In the genomic region with DNA sequence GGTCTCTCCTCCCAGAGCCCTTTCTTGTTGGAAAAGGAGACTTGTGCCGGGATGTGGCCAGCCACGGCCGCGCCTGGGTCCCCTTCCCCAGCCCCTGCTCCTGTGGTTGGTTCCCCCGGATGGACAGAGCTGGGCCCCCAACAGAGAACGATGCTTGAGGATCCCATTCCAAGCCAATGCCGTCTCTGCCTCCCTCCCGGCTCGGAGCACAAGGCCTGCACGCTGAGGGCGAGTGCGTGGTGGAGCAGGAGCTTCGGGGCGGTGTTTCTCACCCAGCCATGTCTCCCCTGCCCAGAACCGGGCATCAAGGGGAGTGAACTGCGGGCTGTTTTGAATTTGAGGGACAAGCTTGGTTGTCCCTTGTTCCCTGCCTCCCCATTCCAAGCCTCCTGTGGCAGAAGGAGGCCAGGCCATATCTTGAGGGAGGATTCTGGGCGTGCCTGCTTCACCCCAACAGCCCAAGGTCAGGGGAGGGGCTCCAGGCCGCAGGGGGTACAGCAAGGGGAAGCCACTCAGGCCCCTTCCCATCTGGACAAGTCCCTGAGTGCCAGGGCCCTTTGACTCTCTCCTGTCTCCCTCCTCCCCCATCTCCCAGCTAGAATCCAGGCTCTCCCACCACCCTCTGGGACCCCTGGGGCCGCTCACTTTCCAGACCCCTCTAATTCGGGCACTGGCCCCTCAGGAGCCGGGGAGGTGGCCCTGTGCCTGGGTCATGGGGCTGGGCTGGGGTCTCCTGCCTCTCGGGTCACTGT, we compare ENCODE assay signal across 8 cellular contexts. TPM values are rescaled to one million over a fixed set of nuclear protein-coding genes. Genes with fewer than 3 reads are reported as not detected.
A peak's percentile ranks its signal among the peaks of the same experiment; 100 is the strongest.
DNase-seq lines count a peak whose midpoint lies in the region; ATAC-seq and TF ChIP-seq lines count a peak whose summit lies in the region.

No MANE protein-coding gene starts in this region.

- no peaks in the 10 kb centered on the region for H3K9me3 Mint-ChIP-seq in endodermal cell

- no peak for TF ChIP-seq CTCF in AG10803 (conservative IDR thresholded peaks at IDR 0.05; ENCODE audit: low read length)
- no peak for TF ChIP-seq CTCF in endodermal cell (conservative IDR thresholded peaks at IDR 0.05)

- H3K9ac ChIP-seq in HUES64 (ENCODE audit: low read depth, low read length) (peak overlapping the region; percentile 64), endodermal cell (ENCODE audit: extremely low read depth, low read length, poor library complexity, severe bottlenecking) (no peak overlapping the region)

- H3K27me3 Mint-ChIP-seq in endodermal cell (ENCODE audit: insufficient read depth): peaks cover 1% of the 10 kb centered on the region

- H3K4me3 Mint-ChIP-seq in endodermal cell: peak overlapping the region; percentile 57

- H2AFZ ChIP-seq in neuron (ENCODE audit: low read depth, low read length): peak overlapping the region; percentile 21

- peak overlapping the region; percentile 98 for H3K27ac Mint-ChIP-seq in endodermal cell

- no peaks in the 10 kb centered on the region for H3K36me3 ChIP-seq in HUES64 (ENCODE audit: insufficient read depth, low read length)
- H3K36me3 ChIP-seq in endodermal cell (ENCODE audit: control insufficient read depth, insufficient read depth, low read length): no peaks in the 10 kb centered on the region
- H3K36me3 ChIP-seq in neuron (ENCODE audit: insufficient read depth, low read length): no peaks in the 10 kb centered on the region

- H3K27ac ChIP-seq in HUES64 (ENCODE audit: low read depth, low read length): peak overlapping the region; percentile 77
- H3K27ac ChIP-seq in endodermal cell (ENCODE audit: low read depth, low read length): no peak overlapping the region

- H3K9me3 ChIP-seq in HUES64 (ENCODE audit: insufficient read depth, low read depth, low read length) (no peaks in the 10 kb centered on the region), endodermal cell (ENCODE audit: control insufficient read depth, low read length) (no peaks in the 10 kb centered on the region), neuron (ENCODE audit: low read length) (no peaks in the 10 kb centered on the region)

- ATAC-seq in GM21529 (IDR thresholded peaks at IDR 0.05; ENCODE audit: unreplicated experiment): no peak

- peaks cover 34% of the 10 kb centered on the region for H3K4me1 ChIP-seq in HUES64 (ENCODE audit: insufficient read depth, low read length)
- H3K4me1 ChIP-seq in endodermal cell (ENCODE audit: control insufficient read depth, insufficient read depth, low read length): peaks cover 12% of the 10 kb centered on the region
- H3K4me1 ChIP-seq in neuron (ENCODE audit: insufficient read depth, low read length): peaks cover 26% of the 10 kb centered on the region

- H3K27me3 ChIP-seq in HUES64 (ENCODE audit: insufficient read depth, low read length) (peaks cover 4% of the 10 kb centered on the region; the same call in 1 of the 2 replicates), endodermal cell (ENCODE audit: control insufficient read depth, insufficient read depth, low read length, poor library complexity, severe bottlenecking) (peaks cover 3% of the 10 kb centered on the region), neuron (ENCODE audit: insufficient read depth, low read length) (peaks cover 3% of the 10 kb centered on the region)

- peaks cover 32% of the 10 kb centered on the region for H3K4me1 Mint-ChIP-seq in endodermal cell

- H3K36me3 Mint-ChIP-seq in endodermal cell (ENCODE audit: low read depth): no peaks in the 10 kb centered on the region

- H3K4me3 ChIP-seq in AG10803 (ENCODE audit: low read length) (peak overlapping the region; percentile 47), HUES64 (ENCODE audit: low read length) (peak overlapping the region; percentile 20; the same call in 1 of the 2 replicates), endodermal cell (ENCODE audit: low read length) (peak overlapping the region; percentile 70), neuron (ENCODE audit: low read length) (no peak overlapping the region)

- WGBS in HUES64: 22% methylated on average over 22 of the region's 22 CpGs
- 38 to 50% methylated on average over 21 to 22 of the region's 22 CpGs for WGBS in endodermal cell (ENCODE audit: insufficient coverage in 1 of 2, insufficient read length in 1 of 2), 2 experiments

- no peak for DNase-seq in AG10803 (ENCODE audit: low read depth)
- peak; percentile 86 for DNase-seq in endodermal cell
- no peak for DNase-seq in DMS153 treated with DMSO at 0.1 percent for 48 hours (lab: John Stamatoyannopoulos, UW; ENCODE audit: unreplicated experiment)
- no peak for DNase-seq in NCI-H774 (lab: John Stamatoyannopoulos, UW)
- no peak for DNase-seq in D341Med (ENCODE audit: low spot score)

RNA-seq across cellular contexts. Expression of a gene that starts 43.6 kb away (rescaled TPM):
- polyA plus RNA-seq in HUES64 (2013, experiment 1 of 2): 11.4 TPM
- 12.7 TPM for polyA plus RNA-seq in HUES64 (2013, experiment 2 of 2)
- total RNA-seq in endodermal cell: 10 to 100 TPM; 54.2 to 75.3 TPM
- polyA plus RNA-seq in endodermal cell (2013, experiment 1 of 2): 15.1 TPM
- 19.8 TPM for polyA plus RNA-seq in endodermal cell (2013, experiment 2 of 2)
